2 cellular contexts compared by ENCODE assay signal in genomic region chr5:40475546-40475945, GRCh38.
TF ChIP-seq lines count a peak whose summit lies in the region.

No MANE protein-coding gene starts in this region.

TF ChIP-seq in IMR-90, 13 proteins besides CTCF, POLR2A, EP300 and RAD21:
- TF ChIP-seq ELK1 (IDR thresholded peaks at IDR 0.05; ENCODE audit: borderline replicate concordance, low read depth, low read length) (no peak), CHD1 (IDR thresholded peaks at IDR 0.05; ENCODE audit: low read depth, low read length) (no peak), MAFK (IDR thresholded peaks at IDR 0.05; ENCODE audit: low read depth, low read length) (no peak), RFX5 (IDR thresholded peaks at IDR 0.05; ENCODE audit: low read depth, low read length) (no peak), CEBPB (IDR thresholded peaks at IDR 0.05; ENCODE audit: low read depth, low read length) (no peak; the same call in 1 of the 2 replicates), MAZ (IDR thresholded peaks at IDR 0.05; ENCODE audit: borderline replicate concordance, low read depth, low read length) (no peak), BHLHE40 (IDR thresholded peaks at IDR 0.05; ENCODE audit: low read depth, low read length) (no peak), RCOR1 (IDR thresholded peaks at IDR 0.05; ENCODE audit: insufficient replicate concordance, low read length) (no peak), SMC3 (IDR thresholded peaks at IDR 0.05; ENCODE audit: low read depth, low read length) (no peak), MXI1 (IDR thresholded peaks at IDR 0.05; ENCODE audit: borderline replicate concordance, low read depth, low read length) (no peak), FOS (IDR thresholded peaks at IDR 0.05; ENCODE audit: low read depth, low read length) (no peak), NFE2L2 (IDR thresholded peaks at IDR 0.05; ENCODE audit: low read depth, low read length) (no peak)
- TF ChIP-seq, protein P1, sequence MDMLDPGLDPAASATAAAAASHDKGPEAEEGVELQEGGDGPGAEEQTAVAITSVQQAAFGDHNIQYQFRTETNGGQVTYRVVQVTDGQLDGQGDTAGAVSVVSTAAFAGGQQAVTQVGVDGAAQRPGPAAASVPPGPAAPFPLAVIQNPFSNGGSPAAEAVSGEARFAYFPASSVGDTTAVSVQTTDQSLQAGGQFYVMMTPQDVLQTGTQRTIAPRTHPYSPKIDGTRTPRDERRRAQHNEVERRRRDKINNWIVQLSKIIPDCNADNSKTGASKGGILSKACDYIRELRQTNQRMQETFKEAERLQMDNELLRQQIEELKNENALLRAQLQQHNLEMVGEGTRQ (IDR thresholded peaks at IDR 0.05; ENCODE audit: low read depth, low read length): no peak

TF ChIP-seq in H1, 55 proteins besides CTCF, POLR2A, EP300 and RAD21:
- no peak for TF ChIP-seq EZH2 (IDR thresholded peaks at IDR 0.05; ENCODE audit: low read depth, low read length, severe bottlenecking)
- no peak for TF ChIP-seq SUZ12 (IDR thresholded peaks at IDR 0.05; ENCODE audit: low read length)
- no peak for TF ChIP-seq RNF2 (IDR thresholded peaks at IDR 0.05; ENCODE audit: borderline replicate concordance, low read depth, low read length, missing control alignments, poor library complexity, severe bottlenecking)
- no peak for TF ChIP-seq CBX8 (IDR thresholded peaks at IDR 0.05; ENCODE audit: borderline replicate concordance, low read depth, low read length)
- no peak for TF ChIP-seq TAF7 (optimal IDR thresholded peaks at IDR 0.05; ENCODE audit: borderline replicate concordance, low read depth, low read length)
- TF ChIP-seq CHD1 (IDR thresholded peaks at IDR 0.05; ENCODE audit: low read depth, low read length): no peak
- no peak for TF ChIP-seq KDM1A (IDR thresholded peaks at IDR 0.05; ENCODE audit: borderline replicate concordance, low read length)
- TF ChIP-seq CHD7 (IDR thresholded peaks at IDR 0.05; ENCODE audit: insufficient replicate concordance, low read length): no peak
- no peak for TF ChIP-seq ASH2L (IDR thresholded peaks at IDR 0.05; ENCODE audit: low read length)
- no peak for TF ChIP-seq HDAC2 (IDR thresholded peaks at IDR 0.05; ENCODE audit: borderline replicate concordance in 1 of 2, low read depth in 2 of 2, low read length in 2 of 2)
- no peak for TF ChIP-seq CREB1 (IDR thresholded peaks at IDR 0.05)
- no peak for TF ChIP-seq TAF1 (IDR thresholded peaks at IDR 0.05; ENCODE audit: low read depth, low read length)
TF ChIP-seq in H1: peak in this region for 0.
